19 cellular contexts compared by ENCODE assay signal in genomic region chr3:118477768-118478167, GRCh38.
"Had no signal": no experiment of that assay in that cellular context is flagged by ENCODE, and none has a peak within 500 bp of the region (broad histone marks: within the 10 kb centered on the region; RNA-seq: fewer than 3 reads in every experiment).

No MANE protein-coding gene starts in this region.

- DNase-seq: activated CD4-positive, alpha-beta memory T cell treated with anti-CD3 and anti-CD28 coated beads for 36 hours; activated CD4-positive, alpha-beta T cell treated with anti-CD3 and anti-CD28 coated beads for 48 hours; activated CD4-positive, CD25-positive, alpha-beta regulatory T cell; activated effector memory CD4-positive, alpha-beta T cell treated with Interleukin-2 at 50 U/mL for 16 hours; activated naive CD4-positive, alpha-beta T cell treated with anti-CD3 and anti-CD28 coated beads for 36 hours; activated naive CD8-positive, alpha-beta T cell treated with anti-CD3 and anti-CD28 coated beads, Interleukin-2, amount 10 ng/mL, durations not matched to agents 7 days and 5 days; activated T-cell treated with anti-CD3 and anti-CD28 coated beads, Interleukin-2, amount 50 U/mL, for 72 hours; amniotic stem cell; colonic mucosa; heart right ventricle; islet precursor cell; left cardiac atrium; spleen; stimulated activated CD4-positive, alpha-beta T cell treated with anti-CD3 and anti-CD28 coated beads, Interleukin-4, amount 100 ng/mL, for 1 hour; stimulated activated naive CD4-positive, alpha-beta T cell treated with Interleukin-2 at 50 U/mL for 16 hours; upper lobe of right lung had no signal

- ATAC-seq: activated T-cell treated with anti-CD3 and anti-CD28 coated beads, Interleukin-2, amount 50 U/mL, for 72 hours; heart right ventricle; left cardiac atrium; natural killer cell treated with Interleukin-12 subunit alpha and Interleukin-12 subunit beta and Interleukin-15 and Interleukin-18, amount 100 ng/mL, for 72 hours; upper lobe of right lung had no signal

- H3K36me3 ChIP-seq: colonic mucosa, heart right ventricle, prostate gland, spleen, upper lobe of right lung had no signal

- H3K27ac ChIP-seq: colonic mucosa, heart right ventricle, prostate gland, spleen, upper lobe of right lung had no signal

- H3K9me3 ChIP-seq: colonic mucosa, prostate gland, spleen, upper lobe of right lung had no signal

- FAIRE-seq: bronchial epithelial cell had no signal

- H3K27me3 ChIP-seq: colonic mucosa, spleen, upper lobe of right lung had no signal

- H3K4me3 ChIP-seq: colonic mucosa, heart right ventricle, prostate gland, spleen, upper lobe of right lung had no signal

- H3K4me1 ChIP-seq: colonic mucosa, heart right ventricle, prostate gland, spleen, upper lobe of right lung had no signal
